Comparison of ENCODE assay signal across 10 cellular contexts in the genomic region with DNA sequence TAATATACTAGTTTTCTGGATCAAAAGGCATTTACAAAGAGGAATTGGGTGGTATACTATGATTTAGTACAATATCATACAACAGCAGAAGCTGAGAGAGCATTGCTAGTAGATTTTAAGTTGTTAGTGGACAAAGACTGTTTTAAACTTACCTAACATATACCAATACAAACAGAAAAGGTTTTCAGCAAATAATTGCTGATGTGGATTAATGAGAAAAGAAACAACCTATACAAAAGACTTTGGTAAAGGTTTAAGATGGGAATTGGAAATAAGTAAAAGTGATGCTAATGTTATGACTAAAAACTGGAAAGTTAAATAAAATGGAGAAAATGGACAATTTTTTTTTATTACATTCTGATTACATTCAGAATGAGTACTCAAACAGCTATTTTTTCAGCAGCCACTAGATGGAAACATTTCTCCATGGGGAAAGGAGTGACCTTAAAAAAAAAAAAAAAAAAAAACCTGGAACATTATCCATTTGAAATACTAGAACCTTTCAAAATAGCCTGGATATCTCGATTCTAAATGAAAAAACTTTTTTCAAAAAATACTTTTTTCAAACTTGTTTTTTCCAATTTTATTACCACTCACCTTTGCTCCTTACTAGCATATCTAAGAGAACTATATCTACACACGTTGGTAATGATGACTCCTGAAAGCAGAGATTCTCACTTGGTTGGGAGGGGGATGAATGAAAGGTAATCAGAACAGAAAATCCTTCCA. TPM values are rescaled to one million over a fixed set of nuclear protein-coding genes. Genes with fewer than 3 reads are reported as not detected.
DNase-seq lines count a peak whose midpoint lies in the region; ATAC-seq and TF ChIP-seq lines count a peak whose summit lies in the region.
"Had no signal": no experiment of that assay in that cellular context is flagged by ENCODE, and none has a peak within 500 bp of the region (broad histone marks: within the 10 kb centered on the region; RNA-seq: fewer than 3 reads in every experiment).

No MANE protein-coding gene starts in this region.

- H3K9me3 ChIP-seq in RWPE2 (ENCODE audit: severe bottlenecking) (no peaks in the 10 kb centered on the region), MG63 (no peaks in the 10 kb centered on the region)
- H3K9me3 ChIP-seq: neutrophil, SJCRH30 had no signal

- no peak overlapping the region for H3K27ac Mint-ChIP-seq in T-cell

- H3K36me3 Mint-ChIP-seq in T-cell, result peaks cover 43% of the 10 kb centered on the region

- CTCF ChIA-PET in T-cell (lab: Charles Lee), result interaction anchor here (0.6 to 1.4 kb wide), 6 partner anchors 13 to 214 kb away, joined by 3 to 5 read pairs (median 4); no protein-coding TSS in a partner anchor

- H3K4me3 ChIP-seq in RWPE2 (ENCODE audit: severe bottlenecking) (no peak overlapping the region), MG63 (no peak overlapping the region)
- H3K4me3 ChIP-seq: SJCRH30 had no signal

- TF ChIP-seq CTCF in RWPE2 (IDR thresholded peaks at IDR 0.05; ENCODE audit: poor library complexity, severe bottlenecking), result peak; percentile 59

- DNase-seq in Caki2 (ENCODE audit: low read depth) (peak; percentile 47), HT-29 (ENCODE audit: low spot score) (peak; percentile 60), RWPE2 (ENCODE audit: low spot score) (no peak), fibroblast of the conjunctiva (ENCODE audit: low read depth) (peak; percentile 23), stromal cell of bone marrow (ENCODE audit: low read depth) (peak; percentile 39), T-cell (no peak), MG63 (no peak)
- DNase-seq in activated CD4-positive, alpha-beta T cell treated with anti-CD3 and anti-CD28 coated beads, Interleukin-2, amount 50 U/mL, for 1 hour, result no peak

- H3K27me3 ChIP-seq in RWPE2 (ENCODE audit: insufficient read depth, poor library complexity, severe bottlenecking), result no peaks in the 10 kb centered on the region
- H3K27me3 ChIP-seq in MG63, result no peaks in the 10 kb centered on the region
- H3K27me3 ChIP-seq: neutrophil, SJCRH30 had no signal

- peaks cover 0 to 5% (median 2%) of the 10 kb centered on the region in 3 donors for H3K4me1 Mint-ChIP-seq in T-cell

- H3K4me1 ChIP-seq in RWPE2 (ENCODE audit: insufficient read depth, poor library complexity, severe bottlenecking), result no peaks in the 10 kb centered on the region
- H3K4me1 ChIP-seq: SJCRH30 had no signal

- ATAC-seq in RWPE2 (ENCODE audit: low read depth) (no peak), T-cell (replicated peaks in 1 of 4) (no peak)

- H3K9me3 Mint-ChIP-seq in T-cell, result no peaks in the 10 kb centered on the region

- H3K27ac ChIP-seq in RWPE2 (ENCODE audit: poor library complexity, severe bottlenecking), result no peak overlapping the region
- H3K27ac ChIP-seq: neutrophil, SJCRH30 had no signal

- no peaks in the 10 kb centered on the region for H3K27me3 Mint-ChIP-seq in T-cell

- POLR2A ChIA-PET in T-cell (lab: Charles Lee), result no interaction called here

- H3K36me3 ChIP-seq in RWPE2 (ENCODE audit: low read depth) (peaks cover 33% of the 10 kb centered on the region), MG63 (peaks cover 75% of the 10 kb centered on the region)

- H3K4me3 Mint-ChIP-seq in T-cell, result no peak overlapping the region

- in situ Hi-C loops in Caki2 (cut with HindIII; ENCODE audit: low pct_unique_long_range_greater_than_20kb, low sequenced_read_pairs), result no loop called here

RNA-seq across cellular contexts. Expression of a gene that starts 55.4 kb away (rescaled TPM):
- total RNA-seq in Caki2 (2014; rRNA removed; shearing (Covaris generic); ENCODE audit: low replicate concordance), result 44.0 and 60.9 TPM in 2 replicates
- 62.9 and 67.5 TPM in 2 replicates for total RNA-seq in HT-29 (2014; rRNA removed; shearing (Covaris generic))
- 10 to 100 TPM; 48.3 to 91.9 (median 86.9) TPM for total RNA-seq in T-cell
- 95.3 and 106 TPM in 2 replicates for total RNA-seq in MG63 (2014; rRNA removed; shearing (Covaris generic); ENCODE audit: low replicate concordance)

Comparison
In these comparisons a context has a peak if more than half of its experiments do, and no peak if none do; other contexts are left out.
1. DNase-seq: peak in Caki2 (single experiment), HT-29 (single experiment), fibroblast of the conjunctiva (single experiment) and stromal cell of bone marrow (single experiment); none in RWPE2 (single experiment), activated CD4-positive, alpha-beta T cell treated with anti-CD3 and anti-CD28 coated beads, Interleukin-2, amount 50 U/mL, for 1 hour (single experiment), T-cell (0 of 34) and MG63 (single experiment).